Comparison of ENCODE assay signal across 2 cellular contexts in the genomic region with DNA sequence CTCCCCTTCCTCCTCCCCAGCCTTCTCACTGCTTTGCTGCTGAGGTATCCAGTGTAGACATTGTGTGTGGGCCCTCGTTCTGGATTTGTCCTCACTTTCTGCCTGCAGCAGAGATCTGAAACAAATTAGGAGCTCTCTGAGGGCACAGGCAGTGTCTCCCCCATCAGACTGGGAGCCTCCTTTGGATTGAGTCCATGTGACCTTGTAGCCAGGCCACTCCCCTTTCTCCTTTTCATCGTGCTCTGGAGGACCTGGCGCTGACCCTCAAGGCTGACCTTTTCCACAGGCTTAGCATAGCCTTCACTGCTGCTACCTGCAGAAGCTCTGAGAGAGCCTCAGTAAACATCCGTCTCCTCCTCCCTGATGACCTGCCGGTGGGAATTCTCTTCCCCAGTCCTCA.
TF ChIP-seq lines count a peak whose summit lies in the region.

No MANE protein-coding gene starts in this region.

TF ChIP-seq in GM23338, 12 proteins besides CTCF, POLR2A, EP300 and RAD21:
- TF ChIP-seq, protein P1, sequence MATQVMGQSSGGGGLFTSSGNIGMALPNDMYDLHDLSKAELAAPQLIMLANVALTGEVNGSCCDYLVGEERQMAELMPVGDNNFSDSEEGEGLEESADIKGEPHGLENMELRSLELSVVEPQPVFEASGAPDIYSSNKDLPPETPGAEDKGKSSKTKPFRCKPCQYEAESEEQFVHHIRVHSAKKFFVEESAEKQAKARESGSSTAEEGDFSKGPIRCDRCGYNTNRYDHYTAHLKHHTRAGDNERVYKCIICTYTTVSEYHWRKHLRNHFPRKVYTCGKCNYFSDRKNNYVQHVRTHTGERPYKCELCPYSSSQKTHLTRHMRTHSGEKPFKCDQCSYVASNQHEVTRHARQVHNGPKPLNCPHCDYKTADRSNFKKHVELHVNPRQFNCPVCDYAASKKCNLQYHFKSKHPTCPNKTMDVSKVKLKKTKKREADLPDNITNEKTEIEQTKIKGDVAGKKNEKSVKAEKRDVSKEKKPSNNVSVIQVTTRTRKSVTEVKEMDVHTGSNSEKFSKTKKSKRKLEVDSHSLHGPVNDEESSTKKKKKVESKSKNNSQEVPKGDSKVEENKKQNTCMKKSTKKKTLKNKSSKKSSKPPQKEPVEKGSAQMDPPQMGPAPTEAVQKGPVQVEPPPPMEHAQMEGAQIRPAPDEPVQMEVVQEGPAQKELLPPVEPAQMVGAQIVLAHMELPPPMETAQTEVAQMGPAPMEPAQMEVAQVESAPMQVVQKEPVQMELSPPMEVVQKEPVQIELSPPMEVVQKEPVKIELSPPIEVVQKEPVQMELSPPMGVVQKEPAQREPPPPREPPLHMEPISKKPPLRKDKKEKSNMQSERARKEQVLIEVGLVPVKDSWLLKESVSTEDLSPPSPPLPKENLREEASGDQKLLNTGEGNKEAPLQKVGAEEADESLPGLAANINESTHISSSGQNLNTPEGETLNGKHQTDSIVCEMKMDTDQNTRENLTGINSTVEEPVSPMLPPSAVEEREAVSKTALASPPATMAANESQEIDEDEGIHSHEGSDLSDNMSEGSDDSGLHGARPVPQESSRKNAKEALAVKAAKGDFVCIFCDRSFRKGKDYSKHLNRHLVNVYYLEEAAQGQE (IDR thresholded peaks at IDR 0.05; ENCODE audit: unreplicated experiment), result no peak
- TF ChIP-seq, protein P2, sequence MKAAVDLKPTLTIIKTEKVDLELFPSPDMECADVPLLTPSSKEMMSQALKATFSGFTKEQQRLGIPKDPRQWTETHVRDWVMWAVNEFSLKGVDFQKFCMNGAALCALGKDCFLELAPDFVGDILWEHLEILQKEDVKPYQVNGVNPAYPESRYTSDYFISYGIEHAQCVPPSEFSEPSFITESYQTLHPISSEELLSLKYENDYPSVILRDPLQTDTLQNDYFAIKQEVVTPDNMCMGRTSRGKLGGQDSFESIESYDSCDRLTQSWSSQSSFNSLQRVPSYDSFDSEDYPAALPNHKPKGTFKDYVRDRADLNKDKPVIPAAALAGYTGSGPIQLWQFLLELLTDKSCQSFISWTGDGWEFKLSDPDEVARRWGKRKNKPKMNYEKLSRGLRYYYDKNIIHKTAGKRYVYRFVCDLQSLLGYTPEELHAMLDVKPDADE (IDR thresholded peaks at IDR 0.05), result no peak
- no peak for TF ChIP-seq NANOG (IDR thresholded peaks at IDR 0.05; ENCODE audit: borderline replicate concordance)
- no peak for TF ChIP-seq ZNF114 (CRISPR knock-in tag; IDR thresholded peaks at IDR 0.05)
- no peak for TF ChIP-seq EZH2 (IDR thresholded peaks at IDR 0.05; ENCODE audit: low read depth, unreplicated experiment)
- TF ChIP-seq, protein P3, sequence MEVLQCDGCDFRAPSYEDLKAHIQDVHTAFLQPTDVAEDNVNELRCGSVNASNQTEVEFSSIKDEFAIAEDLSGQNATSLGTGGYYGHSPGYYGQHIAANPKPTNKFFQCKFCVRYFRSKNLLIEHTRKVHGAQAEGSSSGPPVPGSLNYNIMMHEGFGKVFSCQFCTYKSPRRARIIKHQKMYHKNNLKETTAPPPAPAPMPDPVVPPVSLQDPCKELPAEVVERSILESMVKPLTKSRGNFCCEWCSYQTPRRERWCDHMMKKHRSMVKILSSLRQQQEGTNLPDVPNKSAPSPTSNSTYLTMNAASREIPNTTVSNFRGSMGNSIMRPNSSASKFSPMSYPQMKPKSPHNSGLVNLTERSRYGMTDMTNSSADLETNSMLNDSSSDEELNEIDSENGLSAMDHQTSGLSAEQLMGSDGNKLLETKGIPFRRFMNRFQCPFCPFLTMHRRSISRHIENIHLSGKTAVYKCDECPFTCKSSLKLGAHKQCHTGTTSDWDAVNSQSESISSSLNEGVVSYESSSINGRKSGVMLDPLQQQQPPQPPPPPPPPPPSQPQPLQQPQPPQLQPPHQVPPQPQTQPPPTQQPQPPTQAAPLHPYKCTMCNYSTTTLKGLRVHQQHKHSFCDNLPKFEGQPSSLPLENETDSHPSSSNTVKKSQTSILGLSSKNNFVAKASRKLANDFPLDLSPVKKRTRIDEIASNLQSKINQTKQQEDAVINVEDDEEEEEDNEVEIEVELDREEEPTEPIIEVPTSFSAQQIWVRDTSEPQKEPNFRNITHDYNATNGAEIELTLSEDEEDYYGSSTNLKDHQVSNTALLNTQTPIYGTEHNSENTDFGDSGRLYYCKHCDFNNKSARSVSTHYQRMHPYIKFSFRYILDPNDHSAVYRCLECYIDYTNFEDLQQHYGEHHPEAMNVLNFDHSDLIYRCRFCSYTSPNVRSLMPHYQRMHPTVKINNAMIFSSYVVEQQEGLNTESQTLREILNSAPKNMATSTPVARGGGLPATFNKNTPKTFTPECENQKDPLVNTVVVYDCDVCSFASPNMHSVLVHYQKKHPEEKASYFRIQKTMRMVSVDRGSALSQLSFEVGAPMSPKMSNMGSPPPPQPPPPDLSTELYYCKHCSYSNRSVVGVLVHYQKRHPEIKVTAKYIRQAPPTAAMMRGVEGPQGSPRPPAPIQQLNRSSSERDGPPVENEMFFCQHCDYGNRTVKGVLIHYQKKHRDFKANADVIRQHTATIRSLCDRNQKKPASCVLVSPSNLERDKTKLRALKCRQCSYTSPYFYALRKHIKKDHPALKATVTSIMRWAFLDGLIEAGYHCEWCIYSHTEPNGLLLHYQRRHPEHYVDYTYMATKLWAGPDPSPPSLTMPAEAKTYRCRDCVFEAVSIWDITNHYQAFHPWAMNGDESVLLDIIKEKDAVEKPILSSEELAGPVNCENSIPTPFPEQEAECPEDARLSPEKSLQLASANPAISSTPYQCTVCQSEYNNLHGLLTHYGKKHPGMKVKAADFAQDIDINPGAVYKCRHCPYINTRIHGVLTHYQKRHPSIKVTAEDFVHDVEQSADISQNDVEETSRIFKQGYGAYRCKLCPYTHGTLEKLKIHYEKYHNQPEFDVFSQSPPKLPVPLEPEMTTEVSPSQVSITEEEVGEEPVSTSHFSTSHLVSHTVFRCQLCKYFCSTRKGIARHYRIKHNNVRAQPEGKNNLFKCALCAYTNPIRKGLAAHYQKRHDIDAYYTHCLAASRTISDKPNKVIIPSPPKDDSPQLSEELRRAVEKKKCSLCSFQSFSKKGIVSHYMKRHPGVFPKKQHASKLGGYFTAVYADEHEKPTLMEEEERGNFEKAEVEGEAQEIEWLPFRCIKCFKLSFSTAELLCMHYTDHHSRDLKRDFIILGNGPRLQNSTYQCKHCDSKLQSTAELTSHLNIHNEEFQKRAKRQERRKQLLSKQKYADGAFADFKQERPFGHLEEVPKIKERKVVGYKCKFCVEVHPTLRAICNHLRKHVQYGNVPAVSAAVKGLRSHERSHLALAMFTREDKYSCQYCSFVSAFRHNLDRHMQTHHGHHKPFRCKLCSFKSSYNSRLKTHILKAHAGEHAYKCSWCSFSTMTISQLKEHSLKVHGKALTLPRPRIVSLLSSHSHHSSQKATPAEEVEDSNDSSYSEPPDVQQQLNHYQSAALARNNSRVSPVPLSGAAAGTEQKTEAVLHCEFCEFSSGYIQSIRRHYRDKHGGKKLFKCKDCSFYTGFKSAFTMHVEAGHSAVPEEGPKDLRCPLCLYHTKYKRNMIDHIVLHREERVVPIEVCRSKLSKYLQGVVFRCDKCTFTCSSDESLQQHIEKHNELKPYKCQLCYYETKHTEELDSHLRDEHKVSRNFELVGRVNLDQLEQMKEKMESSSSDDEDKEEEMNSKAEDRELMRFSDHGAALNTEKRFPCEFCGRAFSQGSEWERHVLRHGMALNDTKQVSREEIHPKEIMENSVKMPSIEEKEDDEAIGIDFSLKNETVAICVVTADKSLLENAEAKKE (CRISPR knock-in tag; IDR thresholded peaks at IDR 0.05), result no peak
- no peak for TF ChIP-seq POLR2AphosphoS5 (IDR thresholded peaks at IDR 0.05; ENCODE audit: low read depth)
- no peak for TF ChIP-seq STAT1 (IDR thresholded peaks at IDR 0.05; ENCODE audit: unreplicated experiment)
- no peak for TF ChIP-seq CREB1 (CRISPR knock-in tag; IDR thresholded peaks at IDR 0.05; ENCODE audit: low read depth)

TF ChIP-seq in K562, 482 proteins besides CTCF, POLR2A, EP300 and RAD21:
- TF ChIP-seq ZFP36 (IDR thresholded peaks at IDR 0.05; ENCODE audit: low read depth, low read length, partially characterized antibody), result peak; percentile 79
- TF ChIP-seq, protein P4, sequence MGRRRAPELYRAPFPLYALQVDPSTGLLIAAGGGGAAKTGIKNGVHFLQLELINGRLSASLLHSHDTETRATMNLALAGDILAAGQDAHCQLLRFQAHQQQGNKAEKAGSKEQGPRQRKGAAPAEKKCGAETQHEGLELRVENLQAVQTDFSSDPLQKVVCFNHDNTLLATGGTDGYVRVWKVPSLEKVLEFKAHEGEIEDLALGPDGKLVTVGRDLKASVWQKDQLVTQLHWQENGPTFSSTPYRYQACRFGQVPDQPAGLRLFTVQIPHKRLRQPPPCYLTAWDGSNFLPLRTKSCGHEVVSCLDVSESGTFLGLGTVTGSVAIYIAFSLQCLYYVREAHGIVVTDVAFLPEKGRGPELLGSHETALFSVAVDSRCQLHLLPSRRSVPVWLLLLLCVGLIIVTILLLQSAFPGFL (CRISPR knock-in tag; IDR thresholded peaks at IDR 0.05), result 0 out of 2 replicates have a peak, but pooled peaks have one; percentile 22
- TF ChIP-seq, protein P5, sequence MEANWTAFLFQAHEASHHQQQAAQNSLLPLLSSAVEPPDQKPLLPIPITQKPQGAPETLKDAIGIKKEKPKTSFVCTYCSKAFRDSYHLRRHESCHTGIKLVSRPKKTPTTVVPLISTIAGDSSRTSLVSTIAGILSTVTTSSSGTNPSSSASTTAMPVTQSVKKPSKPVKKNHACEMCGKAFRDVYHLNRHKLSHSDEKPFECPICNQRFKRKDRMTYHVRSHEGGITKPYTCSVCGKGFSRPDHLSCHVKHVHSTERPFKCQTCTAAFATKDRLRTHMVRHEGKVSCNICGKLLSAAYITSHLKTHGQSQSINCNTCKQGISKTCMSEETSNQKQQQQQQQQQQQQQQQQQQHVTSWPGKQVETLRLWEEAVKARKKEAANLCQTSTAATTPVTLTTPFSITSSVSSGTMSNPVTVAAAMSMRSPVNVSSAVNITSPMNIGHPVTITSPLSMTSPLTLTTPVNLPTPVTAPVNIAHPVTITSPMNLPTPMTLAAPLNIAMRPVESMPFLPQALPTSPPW (CRISPR knock-in tag; IDR thresholded peaks at IDR 0.05), result no peak
TF ChIP-seq in K562: peak in this region for 2.
